ENCODE assay signal across 8 cellular contexts in genomic region chr21:39003982-39004775, GRCh38.
DNase-seq lines count a peak whose midpoint lies in the region; ATAC-seq and TF ChIP-seq lines count a peak whose summit lies in the region.

No MANE protein-coding gene starts in this region.

- H3K4me3 ChIP-seq in DND-41 (ENCODE audit: low read depth in 1 of 2, low read length in 2 of 2) (peak overlapping the region in 1 of 2 experiments; percentile 33; a peak in 1 of 4 replicates), ovary (no peak overlapping the region)

- peak overlapping the region; percentile 72 for H2AFZ ChIP-seq in DND-41 (ENCODE audit: low read depth, low read length)

- H3K4me2 ChIP-seq in DND-41 (ENCODE audit: insufficient read depth, low read length), result peak overlapping the region; percentile 53

- H3K4me1 ChIP-seq in DND-41 (ENCODE audit: insufficient read depth, low read length) (peaks cover 70% of the 10 kb centered on the region), ovary (ENCODE audit: insufficient read depth) (peaks cover 12% of the 10 kb centered on the region)

- no peak for TF ChIP-seq CTCF in DND-41 (IDR thresholded peaks at IDR 0.05; ENCODE audit: borderline replicate concordance, extremely low read depth, low read length, poor library complexity, severe bottlenecking)
- no peak for TF ChIP-seq CTCF in ovary (IDR thresholded peaks at IDR 0.05)

- no peaks in the 10 kb centered on the region for H3K36me3 ChIP-seq in DND-41 (ENCODE audit: insufficient read depth, low read length)
- H3K36me3 ChIP-seq in ovary, result no peaks in the 10 kb centered on the region

- 24 to 31% (median 27%) methylated on average over 12 of the region's 12 CpGs for WGBS in ovary, 3 donors

- intact Hi-C loops in ovary (cut with DNase I), result loop anchor here in 1 of 4 donors (10.0 kb wide), 1 partner anchor 199 kb away; the partner anchor contains the start of gene ETS2

- no peaks in the 10 kb centered on the region for H3K79me2 ChIP-seq in DND-41 (ENCODE audit: insufficient read depth, low read length)

- no peaks in the 10 kb centered on the region for H3K9me3 ChIP-seq in DND-41 (ENCODE audit: insufficient read depth, low read length, severe bottlenecking)
- no peaks in the 10 kb centered on the region for H3K9me3 ChIP-seq in ovary

- no peak for TF ChIP-seq EP300 in ovary (IDR thresholded peaks at IDR 0.05)

- no peaks in the 10 kb centered on the region for H3K27me3 ChIP-seq in DND-41 (ENCODE audit: insufficient read depth, low read length, poor library complexity)
- H3K27me3 ChIP-seq in ovary, result no peaks in the 10 kb centered on the region

- ATAC-seq in DND-41 (ENCODE audit: insufficient read depth, low read depth) (peak; percentile 47), HG02610 (IDR thresholded peaks at IDR 0.05; ENCODE audit: unreplicated experiment) (no peak), GM19324 (IDR thresholded peaks at IDR 0.05; ENCODE audit: low FRiP score, unreplicated experiment) (no peak), GM18502 (IDR thresholded peaks at IDR 0.05; ENCODE audit: poor library complexity, unreplicated experiment) (no peak)

- no peaks in the 10 kb centered on the region for H4K20me1 ChIP-seq in DND-41 (ENCODE audit: insufficient read depth, low read length)

- TF ChIP-seq POLR2A in erythroblast (IDR thresholded peaks at IDR 0.05; ENCODE audit: low read length) (peak; percentile 42), ovary (IDR thresholded peaks at IDR 0.05) (no peak)

- H3K9ac ChIP-seq in DND-41 (ENCODE audit: low read depth, low read length), result peak overlapping the region; percentile 55

- DNase-seq in DND-41 (peak; percentile 54), NCI-H774 (lab: John Stamatoyannopoulos, UW) (peak; percentile 22), erythroblast (lab: John Stamatoyannopoulos, UW) (no peak), ovary (peak in 3 of 5 donors; percentile 37 to 52 (median 49)), NCI-H524 (lab: John Stamatoyannopoulos, UW) (no peak)

- peak overlapping the region; percentile 93 for H3K27ac ChIP-seq in DND-41 (ENCODE audit: low read length)
- peak overlapping the region in 1 of 2 donors; percentile 17 for H3K27ac ChIP-seq in ovary

Comparison
In these comparisons a context has a peak if more than half of its experiments do, and no peak if none do; other contexts are left out.
1. DNase-seq: peak in DND-41 (single experiment), NCI-H774 (single experiment) and ovary (3 of 5); none in erythroblast (0 of 2) and NCI-H524 (0 of 2).